10 cellular contexts compared by ENCODE assay signal in genomic region chr6:101397199-101397598, GRCh38. TPM values are rescaled to one million over a fixed set of nuclear protein-coding genes. Genes with fewer than 3 reads are reported as not detected.
DNase-seq lines count a peak whose midpoint lies in the region; ATAC-seq and TF ChIP-seq lines count a peak whose summit lies in the region.
"Had no signal": no experiment of that assay in that cellular context is flagged by ENCODE, and none has a peak within 500 bp of the region (broad histone marks: within the 10 kb centered on the region; RNA-seq: fewer than 3 reads in every experiment).

No MANE protein-coding gene starts in this region.

- no peaks in the 10 kb centered on the region for H3K27me3 ChIP-seq in OCI-LY1 (ENCODE audit: insufficient read depth, low read length)
- peaks cover 4% of the 10 kb centered on the region for H3K27me3 ChIP-seq in fibroblast of lung (ENCODE audit: control insufficient read depth, insufficient read depth, low read length)
- peaks cover 93% of the 10 kb centered on the region for H3K27me3 ChIP-seq in transverse colon

- no peaks in the 10 kb centered on the region for H3K36me3 ChIP-seq in OCI-LY1 (ENCODE audit: insufficient read depth, low read length)
- no peaks in the 10 kb centered on the region for H3K36me3 ChIP-seq in fibroblast of lung (ENCODE audit: control insufficient read depth, insufficient read depth, low read length)
- H3K36me3 ChIP-seq in transverse colon = no peaks in the 10 kb centered on the region

- no peaks in the 10 kb centered on the region for H3K9me3 ChIP-seq in OCI-LY1 (ENCODE audit: low read length)
- no peaks in the 10 kb centered on the region for H3K9me3 ChIP-seq in fibroblast of lung (ENCODE audit: control insufficient read depth, insufficient read depth, low read depth, low read length)
- H3K9me3 ChIP-seq in transverse colon = no peaks in the 10 kb centered on the region

- no peaks in the 10 kb centered on the region for H3K79me2 ChIP-seq in OCI-LY1 (ENCODE audit: insufficient read depth, low read length)
- H3K79me2 ChIP-seq in fibroblast of lung (ENCODE audit: control insufficient read depth, insufficient read depth, low read length) = no peaks in the 10 kb centered on the region

- H3K9ac ChIP-seq in OCI-LY1 (ENCODE audit: low read length) (no peak overlapping the region), fibroblast of lung (ENCODE audit: insufficient read depth, low read length) (no peak overlapping the region)

- in situ Hi-C loops in KBM-7 (cut with MboI; ENCODE audit: low pct_unique_long_range_greater_than_20kb, low sequenced_read_pairs) (no loop called here), transverse colon (cut with MboI; ENCODE audit: low pct_ligation_motif_present in 1 of 4, low pct_unique_long_range_greater_than_20kb in 1 of 4, low sequenced_read_pairs in 3 of 4) (no loop called here)

- WGBS in transverse colon (ENCODE audit: low coverage in 1 of 2), 2 donors = 11 to 21% methylated on average over 4 of the region's 4 CpGs

- H4K20me1 ChIP-seq in OCI-LY1 (ENCODE audit: insufficient read depth, low read length) = no peaks in the 10 kb centered on the region
- H4K20me1 ChIP-seq in fibroblast of lung (ENCODE audit: control insufficient read depth, extremely low read depth, insufficient read depth, low read length) = no peaks in the 10 kb centered on the region

- TF ChIP-seq EP300 in transverse colon (IDR thresholded peaks at IDR 0.05; ENCODE audit: low read depth) = no peak

- no peak for ATAC-seq in GM18861 (IDR thresholded peaks at IDR 0.05; ENCODE audit: unreplicated experiment)
- ATAC-seq in GM18520 (IDR thresholded peaks at IDR 0.05; ENCODE audit: unreplicated experiment) = no peak

- H2AFZ ChIP-seq in OCI-LY1 (ENCODE audit: low read length) (no peak overlapping the region), fibroblast of lung (ENCODE audit: low read length) (no peak overlapping the region)

- H3K9me2 ChIP-seq in OCI-LY1 (ENCODE audit: low read depth, low read length) = no peaks in the 10 kb centered on the region

- no peaks in the 10 kb centered on the region for H3F3A ChIP-seq in OCI-LY1 (ENCODE audit: insufficient read depth, low read length)

- no peak overlapping the region for H3K27ac ChIP-seq in OCI-LY1 (ENCODE audit: low read depth, low read length, poor library complexity, severe bottlenecking)
- no peak overlapping the region for H3K27ac ChIP-seq in fibroblast of lung (ENCODE audit: insufficient read depth, low read length)
- no peak overlapping the region for H3K27ac ChIP-seq in transverse colon

- no peak overlapping the region for H3K4me3 ChIP-seq in OCI-LY1 (ENCODE audit: low read depth, low read length, poor library complexity, severe bottlenecking)
- H3K4me3 ChIP-seq in fibroblast of lung (replicated peaks in 1 of 4; ENCODE audit: control extremely low read depth in 1 of 4, insufficient read depth in 1 of 4, low read depth in 3 of 4, low read length in 4 of 4) = no peak overlapping the region
- H3K4me3 ChIP-seq in transverse colon = no peak overlapping the region

- DNase-seq in COR-L47 (lab: John Stamatoyannopoulos, UW) = peak; percentile 56
- DNase-seq in KBM-7 = peak; percentile 20
- peak; percentile 2 to 20 for DNase-seq in fibroblast of lung (ENCODE audit: low read depth in 2 of 2)
- no peak for DNase-seq in effector CD4-positive, alpha-beta T cell
- DNase-seq in transverse colon = no peak
- DNase-seq: effector CD8-positive, alpha-beta T cell; GF-D8 had no signal

- no peak overlapping the region for H3K4me2 ChIP-seq in OCI-LY1 (ENCODE audit: low read length)
- no peak overlapping the region for H3K4me2 ChIP-seq in fibroblast of lung (ENCODE audit: extremely low read depth, insufficient read depth, low read length)

- no peak for TF ChIP-seq POLR2A in transverse colon (IDR thresholded peaks at IDR 0.05)

- TF ChIP-seq CTCF in OCI-LY1 (IDR thresholded peaks at IDR 0.05; ENCODE audit: low read length) (peak; percentile 13; the same call in 1 of the 2 replicates), fibroblast of lung (conservative IDR thresholded peaks at IDR 0.05 in 1 of 2, IDR thresholded peaks at IDR 0.05 in 1 of 2; ENCODE audit: low read depth in 1 of 2, low read length in 2 of 2) (no peak), transverse colon (IDR thresholded peaks at IDR 0.05) (no peak)

- H3K4me1 ChIP-seq in OCI-LY1 (ENCODE audit: insufficient read depth, low read length, severe bottlenecking) = no peaks in the 10 kb centered on the region
- no peaks in the 10 kb centered on the region for H3K4me1 ChIP-seq in fibroblast of lung (ENCODE audit: control insufficient read depth, extremely low read depth, insufficient read depth, low read length)
- H3K4me1 ChIP-seq in transverse colon = peaks cover 0 to 13% (median 2%) of the 10 kb centered on the region in 4 donors

- intact Hi-C loops in transverse colon (cut with DNase I; ENCODE audit: low total_unique reads) = no loop called here

RNA-seq across cellular contexts. Expression of gene GRIK2, which starts 3.7 kb away (rescaled TPM):
- under 0.01 and 0.33 TPM in 2 replicates for total RNA-seq in fibroblast of lung
- polyA plus RNA-seq in fibroblast of lung = 0.12 and 0.40 TPM in 2 replicates
- 0.18 and 0.47 TPM in 2 replicates for polyA plus RNA-seq in fibroblast of lung (2012)
- polyA minus RNA-seq in fibroblast of lung (ENCODE audit: low replicate concordance) = 1.2 TPM in 1 of 2 replicates, not detected in the other
- 1 to 10 TPM in 3 of 4 donors, not detected in 1; 2.0 to 4.0 (median 2.0) TPM for total RNA-seq in transverse colon

Comparison
In these comparisons a context has a peak if more than half of its experiments do, and no peak if none do; other contexts are left out.
1. DNase-seq: peak in COR-L47 (single experiment), KBM-7 (single experiment) and fibroblast of lung (2 of 2); none in effector CD4-positive, alpha-beta T cell (single experiment) and transverse colon (single experiment).